In genomic region chr7:142880886-142881505, GRCh38 we compare ENCODE assay signal across 1 cellular context.
A peak's percentile ranks its signal among the peaks of the same experiment; 100 is the strongest.
TF ChIP-seq lines count a peak whose summit lies in the region.

No MANE protein-coding gene starts in this region.

TF ChIP-seq in H1, 55 proteins besides CTCF, POLR2A, EP300 and RAD21:
- TF ChIP-seq TAF7 (optimal IDR thresholded peaks at IDR 0.05; ENCODE audit: borderline replicate concordance, low read depth, low read length) (no peak), CHD7 (IDR thresholded peaks at IDR 0.05; ENCODE audit: insufficient replicate concordance, low read length) (no peak), YY1 (IDR thresholded peaks at IDR 0.05; ENCODE audit: low read depth, low read length) (0 out of 2 replicates have a peak, but pooled peaks have one; percentile 35), JUN (IDR thresholded peaks at IDR 0.05; ENCODE audit: low read depth, low read length) (no peak), TBP (IDR thresholded peaks at IDR 0.05; ENCODE audit: low read depth, low read length) (no peak), HDAC6 (IDR thresholded peaks at IDR 0.05; ENCODE audit: low read depth, low read length) (no peak), BCL11A (IDR thresholded peaks at IDR 0.05; ENCODE audit: low read depth in 2 of 2, low read length in 2 of 2) (no peak), ATF2 (IDR thresholded peaks at IDR 0.05; ENCODE audit: low read length) (no peak)
